13 cellular contexts compared by ENCODE assay signal in the genomic region with DNA sequence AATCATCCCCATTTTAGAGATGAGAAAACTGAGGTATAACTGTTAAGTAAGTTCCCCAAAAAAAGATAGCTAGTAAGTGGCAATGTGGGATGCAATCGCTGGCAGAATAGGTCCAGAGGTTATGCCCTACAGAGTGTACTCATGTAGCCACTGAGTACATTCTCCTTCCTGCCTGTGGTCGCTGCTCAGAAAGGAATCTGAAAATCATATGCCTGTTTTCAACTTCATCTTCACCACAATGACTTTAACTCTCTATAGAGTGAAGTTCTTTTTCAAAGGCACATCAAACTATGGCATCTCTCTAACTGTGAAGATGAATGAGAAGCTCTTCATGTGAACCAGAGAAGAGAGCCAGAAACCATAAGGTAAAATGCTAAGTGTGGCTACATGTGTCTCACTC.
DNase-seq lines count a peak whose midpoint lies in the region; ATAC-seq and TF ChIP-seq lines count a peak whose summit lies in the region.
"Had no signal": no experiment of that assay in that cellular context is flagged by ENCODE, and none has a peak within 500 bp of the region (broad histone marks: within the 10 kb centered on the region; RNA-seq: fewer than 3 reads in every experiment).

No MANE protein-coding gene starts in this region.

- POLR2A ChIA-PET in activated CD4-positive, alpha-beta T cell treated with anti-CD3 and anti-CD28 coated beads, Interleukin-2, amount 10 ng/mL, durations not matched to agents 7 days and 5 days (lab: Charles Lee) = no interaction called here
- POLR2A ChIA-PET in MCF 10A (lab: Yijun Ruan, JAX) = interaction anchor here (0.7 to 1.0 kb wide), 2 partner anchors 10 to 712 kb away, joined by 3 read pairs; no protein-coding TSS in a partner anchor

- TF ChIP-seq CTCF in MCF 10A (IDR thresholded peaks at IDR 0.05; ENCODE audit: unreplicated experiment) (no peak), mammary epithelial cell (conservative IDR thresholded peaks at IDR 0.05 in 1 of 2, IDR thresholded peaks at IDR 0.05 in 1 of 2; ENCODE audit: extremely low read depth in 1 of 2, insufficient read depth in 1 of 2, low read depth in 1 of 2, low read length in 2 of 2) (no peak)

- 89% methylated on average over 2 of the region's 2 CpGs for WGBS in mammary epithelial cell (ENCODE audit: low coverage, missing lambda C conversion rate)

- no peak overlapping the region for H3K27ac ChIP-seq in mammary epithelial cell (ENCODE audit: insufficient read depth, low read depth, low read length)
- H3K27ac ChIP-seq: BLaER1 treated with 17β-estradiol and CSF1 and Interleukin-3, amounts not matched to agents 10 nM and 100 nM had no signal

- no peaks in the 10 kb centered on the region for H4K20me1 ChIP-seq in mammary epithelial cell (ENCODE audit: insufficient read depth, low read length)
- H4K20me1 ChIP-seq: BLaER1 treated with 17β-estradiol and CSF1 and Interleukin-3, amounts not matched to agents 10 nM and 100 nM had no signal

- CTCF ChIA-PET in activated CD4-positive, alpha-beta T cell treated with anti-CD3 and anti-CD28 coated beads, Interleukin-2, amount 10 ng/mL, durations not matched to agents 7 days and 5 days (lab: Charles Lee) = interaction anchor here (0.9 kb wide), 1 partner anchor 12 kb away, joined by 3 read pairs; no protein-coding TSS in a partner anchor
- CTCF ChIA-PET in MCF 10A (lab: Yijun Ruan, JAX) (no interaction called here), mammary epithelial cell (lab: Charles Lee; ENCODE audit: low non-redundant PET) (no interaction called here)

- H3K27ac Mint-ChIP-seq in activated CD4-positive, alpha-beta T cell treated with anti-CD3 and anti-CD28 coated beads, Interleukin-2, amount 10 ng/mL, durations not matched to agents 7 days and 5 days = no peak overlapping the region
- peak overlapping the region; percentile 4 for H3K27ac Mint-ChIP-seq in MCF 10A (ENCODE audit: low read depth, unreplicated experiment)
- no peak overlapping the region for H3K27ac Mint-ChIP-seq in activated T-helper 17 cell treated with anti-CD3 and anti-CD28 coated beads, Interleukin-2, amount 50 U/mL, for 72 hours

- H3K27me3 ChIP-seq in mammary epithelial cell (ENCODE audit: insufficient read depth, low read length) = no peaks in the 10 kb centered on the region
- H3K27me3 ChIP-seq: BLaER1 treated with 17β-estradiol and CSF1 and Interleukin-3, amounts not matched to agents 10 nM and 100 nM had no signal

- H2AFZ ChIP-seq in mammary epithelial cell (ENCODE audit: low read depth, low read length) = no peak overlapping the region

- no peaks in the 10 kb centered on the region for H3K9me3 Mint-ChIP-seq in activated CD4-positive, alpha-beta T cell treated with anti-CD3 and anti-CD28 coated beads, Interleukin-2, amount 10 ng/mL, durations not matched to agents 7 days and 5 days
- H3K9me3 Mint-ChIP-seq in MCF 10A (ENCODE audit: unreplicated experiment) = no peaks in the 10 kb centered on the region
- H3K9me3 Mint-ChIP-seq in activated T-helper 17 cell treated with anti-CD3 and anti-CD28 coated beads, Interleukin-2, amount 50 U/mL, for 72 hours = no peaks in the 10 kb centered on the region

- no peaks in the 10 kb centered on the region for H3K4me1 ChIP-seq in mammary epithelial cell (ENCODE audit: insufficient read depth, low read length)

- H3K4me2 ChIP-seq in mammary epithelial cell (ENCODE audit: insufficient read depth, low read depth, low read length) = no peak overlapping the region
- H3K4me2 ChIP-seq: BLaER1 treated with 17β-estradiol and CSF1 and Interleukin-3, amounts not matched to agents 10 nM and 100 nM had no signal

- no peaks in the 10 kb centered on the region for H3K36me3 Mint-ChIP-seq in activated CD4-positive, alpha-beta T cell treated with anti-CD3 and anti-CD28 coated beads, Interleukin-2, amount 10 ng/mL, durations not matched to agents 7 days and 5 days (ENCODE audit: low read depth)
- H3K36me3 Mint-ChIP-seq in MCF 10A (ENCODE audit: insufficient read depth, unreplicated experiment) = no peaks in the 10 kb centered on the region
- H3K36me3 Mint-ChIP-seq in activated T-helper 17 cell treated with anti-CD3 and anti-CD28 coated beads, Interleukin-2, amount 50 U/mL, for 72 hours (ENCODE audit: low read depth) = no peaks in the 10 kb centered on the region
- H3K36me3 Mint-ChIP-seq: CD4-positive, CD25-positive, alpha-beta regulatory T cell had no signal

- no peak overlapping the region for H3K9ac ChIP-seq in mammary epithelial cell (ENCODE audit: insufficient read depth, low read length)
- H3K9ac ChIP-seq: BLaER1 treated with 17β-estradiol and CSF1 and Interleukin-3, amounts not matched to agents 10 nM and 100 nM had no signal

- peak; percentile 11 for DNase-seq in activated CD4-positive, alpha-beta T cell treated with anti-CD3 and anti-CD28 coated beads, Interleukin-2, amount 10 ng/mL, durations not matched to agents 7 days and 5 days
- DNase-seq in activated CD4-positive, alpha-beta T cell treated with anti-CD3 and anti-CD28 coated beads for 4 hours = no peak
- no peak for DNase-seq in MCF 10A (ENCODE audit: unreplicated experiment)
- DNase-seq in mammary epithelial cell = no peak
- DNase-seq in H4 (ENCODE audit: low spot score) = no peak
- DNase-seq: ACHN; CD4-positive, CD25-positive, alpha-beta regulatory T cell; DMS53; GF-D8 had no signal

- no peaks in the 10 kb centered on the region for H3K9me3 ChIP-seq in mammary epithelial cell (replicated peaks; ENCODE audit: insufficient read depth, low read length)
- H3K9me3 ChIP-seq: BLaER1 treated with 17β-estradiol and CSF1 and Interleukin-3, amounts not matched to agents 10 nM and 100 nM had no signal

- dilution Hi-C loops in mammary epithelial cell (cut with HindIII; ENCODE audit: low sequenced_read_pairs) = no loop called here

- peaks cover 25% of the 10 kb centered on the region for H3K4me1 Mint-ChIP-seq in activated CD4-positive, alpha-beta T cell treated with anti-CD3 and anti-CD28 coated beads, Interleukin-2, amount 10 ng/mL, durations not matched to agents 7 days and 5 days
- H3K4me1 Mint-ChIP-seq in MCF 10A (ENCODE audit: insufficient read depth, unreplicated experiment) = no peaks in the 10 kb centered on the region
- peaks cover 4% of the 10 kb centered on the region for H3K4me1 Mint-ChIP-seq in activated T-helper 17 cell treated with anti-CD3 and anti-CD28 coated beads, Interleukin-2, amount 50 U/mL, for 72 hours

- intact Hi-C loops in MCF 10A (cut with micrococcal nuclease) (no loop called here), mammary epithelial cell (cut with micrococcal nuclease) (no loop called here)

- no peaks in the 10 kb centered on the region for H3K27me3 Mint-ChIP-seq in activated CD4-positive, alpha-beta T cell treated with anti-CD3 and anti-CD28 coated beads, Interleukin-2, amount 10 ng/mL, durations not matched to agents 7 days and 5 days
- H3K27me3 Mint-ChIP-seq in MCF 10A (ENCODE audit: insufficient read depth, unreplicated experiment) = peaks cover under 1% of the 10 kb centered on the region
- H3K27me3 Mint-ChIP-seq in activated T-helper 17 cell treated with anti-CD3 and anti-CD28 coated beads, Interleukin-2, amount 50 U/mL, for 72 hours = no peaks in the 10 kb centered on the region

- no peak overlapping the region for H3K4me3 Mint-ChIP-seq in activated CD4-positive, alpha-beta T cell treated with anti-CD3 and anti-CD28 coated beads, Interleukin-2, amount 10 ng/mL, durations not matched to agents 7 days and 5 days
- no peak overlapping the region for H3K4me3 Mint-ChIP-seq in MCF 10A (ENCODE audit: unreplicated experiment)
- H3K4me3 Mint-ChIP-seq in activated T-helper 17 cell treated with anti-CD3 and anti-CD28 coated beads, Interleukin-2, amount 50 U/mL, for 72 hours = no peak overlapping the region
- H3K4me3 Mint-ChIP-seq: CD4-positive, CD25-positive, alpha-beta regulatory T cell had no signal

- ATAC-seq in activated T-helper 17 cell treated with anti-CD3 and anti-CD28 coated beads, Interleukin-2, amount 50 U/mL, for 72 hours (replicated peaks) = peak; percentile 42
- ATAC-seq in HG03139 (IDR thresholded peaks at IDR 0.05; ENCODE audit: unreplicated experiment) = no peak
- ATAC-seq: HCT116 had no signal

- H3K36me3 ChIP-seq in mammary epithelial cell (ENCODE audit: insufficient read depth, low read length) = no peaks in the 10 kb centered on the region
- H3K36me3 ChIP-seq: BLaER1 treated with 17β-estradiol and CSF1 and Interleukin-3, amounts not matched to agents 10 nM and 100 nM had no signal

- H3K4me3 ChIP-seq in mammary epithelial cell (replicated peaks in 1 of 3; ENCODE audit: insufficient read depth in 1 of 3, low read depth in 2 of 3, low read length in 3 of 3) = no peak overlapping the region
- H3K4me3 ChIP-seq: BLaER1 treated with 17β-estradiol and CSF1 and Interleukin-3, amounts not matched to agents 10 nM and 100 nM had no signal

- no TSS peak for BruUV-seq in MCF 10A (replicated peaks; lab: Mats Ljungman, UMichigan)
- BruUV-seq in mammary epithelial cell (replicated peaks; lab: Mats Ljungman, UMichigan) = no TSS peak

- in situ Hi-C loops in mammary epithelial cell (cut with MboI; ENCODE audit: low sequenced_read_pairs in 2 of 2) = no loop called here

- no peaks in the 10 kb centered on the region for H3K79me2 ChIP-seq in mammary epithelial cell (ENCODE audit: insufficient read depth, low read length)
